Comparison of ENCODE assay signal across 8 cellular contexts in genomic region chr17:40069751-40070643, GRCh38. TPM values are rescaled to one million over a fixed set of nuclear protein-coding genes. Genes with fewer than 3 reads are reported as not detected.
A peak's percentile ranks its signal among the peaks of the same experiment; 100 is the strongest.
DNase-seq lines count a peak whose midpoint lies in the region; ATAC-seq, FAIRE-seq and TF ChIP-seq lines count a peak whose summit lies in the region.

No MANE protein-coding gene starts in this region.

- H3K4me3 ChIP-seq in HL-60 (replicated peaks; ENCODE audit: insufficient read depth, low read length) (no peak overlapping the region), SJSA1 (no peak overlapping the region), bronchial epithelial cell (ENCODE audit: low read depth, low read length) (no peak overlapping the region), mesendoderm (ENCODE audit: low read length) (no peak overlapping the region), urinary bladder (ENCODE audit: low read depth, low read length) (peak overlapping the region; percentile 21)

- DNase-seq in CD1c-positive myeloid dendritic cell (ENCODE audit: extremely low spot score) (peak; percentile 35), HL-60 (ENCODE audit: low read depth in 1 of 2, low spot score in 1 of 2) (peak in 1 of 2 experiments; percentile 54), SJSA1 (ENCODE audit: low read depth in 1 of 2, low spot score in 2 of 2) (peak; percentile 33 to 55), bronchial epithelial cell (ENCODE audit: low read depth) (no peak), mesendoderm (no peak), mesenteric fat pad (ENCODE audit: low spot score) (no peak)

- peak overlapping the region; percentile 66 for H2AK5ac ChIP-seq in mesendoderm (ENCODE audit: low read length)

- TF ChIP-seq CTCF in HL-60 (IDR thresholded peaks at IDR 0.05; ENCODE audit: insufficient read depth, low read length) (no peak), bronchial epithelial cell (IDR thresholded peaks at IDR 0.05; ENCODE audit: insufficient read depth, low read length, severe bottlenecking) (peak; percentile 26)

- H2BK5ac ChIP-seq in mesendoderm (ENCODE audit: low read length), result no peak overlapping the region

- H3K18ac ChIP-seq in mesendoderm (ENCODE audit: low read length), result no peak overlapping the region

- peaks cover 51% of the 10 kb centered on the region for H3K4me1 ChIP-seq in SJSA1 (replicated peaks)
- H3K4me1 ChIP-seq in mesendoderm (ENCODE audit: control insufficient read depth, low read depth, low read length), result peaks cover 10% of the 10 kb centered on the region
- H3K4me1 ChIP-seq in urinary bladder (ENCODE audit: insufficient read depth), result peaks cover 3% of the 10 kb centered on the region

- H3K9ac ChIP-seq in mesendoderm (ENCODE audit: low read length), result no peak overlapping the region

- no peak for FAIRE-seq in bronchial epithelial cell (lab: Jason Lieb, UNC)

- peaks cover 3% of the 10 kb centered on the region; the same call in 1 of the 2 replicates for H3K36me3 ChIP-seq in SJSA1
- H3K36me3 ChIP-seq in bronchial epithelial cell (ENCODE audit: control insufficient read depth, insufficient read depth, low read length), result no peaks in the 10 kb centered on the region
- no peaks in the 10 kb centered on the region for H3K36me3 ChIP-seq in mesendoderm (ENCODE audit: control insufficient read depth, insufficient read depth, low read length)
- H3K36me3 ChIP-seq in urinary bladder (ENCODE audit: insufficient read depth), result no peaks in the 10 kb centered on the region

- no peaks in the 10 kb centered on the region for H3K79me1 ChIP-seq in mesendoderm (ENCODE audit: low read length)

- no CpG with 5 or more reads among the region's 14 CpGs for WGBS in mesendoderm (ENCODE audit: extremely low coverage, insufficient coverage, low lambda C conversion rate)
- 23% methylated on average over 14 of the region's 14 CpGs for WGBS in urinary bladder

- no peak overlapping the region for H2BK15ac ChIP-seq in mesendoderm (replicated peaks; ENCODE audit: low read depth)

- H2BK120ac ChIP-seq in mesendoderm (ENCODE audit: low read depth, low read length), result no peak overlapping the region

- H3K23ac ChIP-seq in mesendoderm (ENCODE audit: low read length), result no peak overlapping the region

- ATAC-seq in GM18520 (IDR thresholded peaks at IDR 0.05; ENCODE audit: unreplicated experiment), result no peak

- peak overlapping the region; percentile 36 for H3K56ac ChIP-seq in mesendoderm (ENCODE audit: low read length)

- no peak overlapping the region for H3K4ac ChIP-seq in mesendoderm (ENCODE audit: low read depth, low read length)

- H3K27ac ChIP-seq in HL-60 (replicated peaks), result peak overlapping the region; percentile 88
- no peak overlapping the region for H3K27ac ChIP-seq in SJSA1
- H3K27ac ChIP-seq in mesendoderm (ENCODE audit: low read depth, low read length), result no peak overlapping the region
- peak overlapping the region; percentile 93 for H3K27ac ChIP-seq in urinary bladder (ENCODE audit: low read depth)

- H3K4me2 ChIP-seq in mesendoderm (ENCODE audit: low read length), result no peak overlapping the region

- H4K5ac ChIP-seq in mesendoderm (ENCODE audit: low read length), result no peak overlapping the region

- H4K8ac ChIP-seq in mesendoderm (ENCODE audit: low read depth, low read length), result no peak overlapping the region

- no peaks in the 10 kb centered on the region for H3K9me3 ChIP-seq in SJSA1 (replicated peaks)

- H3K27me3 ChIP-seq in HL-60 (ENCODE audit: insufficient read depth, poor library complexity, severe bottlenecking), result no peaks in the 10 kb centered on the region
- no peaks in the 10 kb centered on the region for H3K27me3 ChIP-seq in SJSA1 (replicated peaks)
- peaks cover 2% of the 10 kb centered on the region for H3K27me3 ChIP-seq in bronchial epithelial cell (ENCODE audit: control insufficient read depth, insufficient read depth, low read length)
- no peaks in the 10 kb centered on the region for H3K27me3 ChIP-seq in mesendoderm (ENCODE audit: insufficient read depth, low read length, poor library complexity)

- H3K79me2 ChIP-seq in mesendoderm (ENCODE audit: control insufficient read depth, insufficient read depth, low read length), result no peaks in the 10 kb centered on the region

RNA-seq across cellular contexts. Expression of gene THRA, which starts 7.2 kb away (rescaled TPM):
- total RNA-seq in SJSA1 (2014; rRNA removed; shearing (Covaris generic)), result 14.0 and 14.4 TPM in 2 replicates
- total RNA-seq in bronchial epithelial cell (4.2 and 5.8 TPM in 2 replicates), urinary bladder (35.5 TPM), mesenteric fat pad (74.7 TPM)
- 2.5 TPM for polyA plus RNA-seq in mesendoderm (2013, experiment 1 of 2)
- polyA plus RNA-seq in mesendoderm (2013, experiment 2 of 2), result 2.9 TPM
- polyA plus RNA-seq in urinary bladder, result 76.3 TPM

RNA-seq across cellular contexts. Expression of gene MED24, which starts 15.8 kb away (rescaled TPM):
- 40.1 and 46.3 TPM in 2 replicates for total RNA-seq in SJSA1 (2014; rRNA removed; shearing (Covaris generic))
- 23.0 and 25.0 TPM in 2 replicates for total RNA-seq in bronchial epithelial cell
- polyA plus RNA-seq in mesendoderm (2013, experiment 1 of 2), result 54.7 TPM
- polyA plus RNA-seq in mesendoderm (2013, experiment 2 of 2), result 54.0 TPM
- total RNA-seq in urinary bladder, result 45.8 TPM
- 52.4 TPM for polyA plus RNA-seq in urinary bladder
- total RNA-seq in mesenteric fat pad, result 72.2 TPM

RNA-seq across cellular contexts. Expression of gene NR1D1, which starts 30.4 kb away (rescaled TPM):
- 1.0 and 1.8 TPM in 2 replicates for total RNA-seq in SJSA1 (2014; rRNA removed; shearing (Covaris generic))
- total RNA-seq in bronchial epithelial cell (0.51 and 0.79 TPM in 2 replicates), urinary bladder (2.0 TPM), mesenteric fat pad (15.5 TPM)
- 2.3 TPM for polyA plus RNA-seq in mesendoderm (2013, experiment 1 of 2)
- 2.5 TPM for polyA plus RNA-seq in mesendoderm (2013, experiment 2 of 2)
- polyA plus RNA-seq in urinary bladder, result 18.1 TPM

RNA-seq across cellular contexts. Expression of gene MSL1, which starts 51.8 kb away (rescaled TPM):
- total RNA-seq in SJSA1 (2014; rRNA removed; shearing (Covaris generic)), result 41.7 and 49.4 TPM in 2 replicates
- total RNA-seq in bronchial epithelial cell (27.1 and 32.5 TPM in 2 replicates), urinary bladder (81.3 TPM), mesenteric fat pad (77.0 TPM)
- 40.3 TPM for polyA plus RNA-seq in mesendoderm (2013, experiment 1 of 2)
- polyA plus RNA-seq in mesendoderm (2013, experiment 2 of 2), result 40.9 TPM
- polyA plus RNA-seq in urinary bladder, result 70.9 TPM

RNA-seq across cellular contexts. Expression of gene CSF3, which starts 54.8 kb away (rescaled TPM):
- not detected in 2 replicates for total RNA-seq in SJSA1 (2014; rRNA removed; shearing (Covaris generic))
- total RNA-seq in bronchial epithelial cell (under 0.01 TPM in 1 of 2 replicates, not detected in the other), urinary bladder (not detected), mesenteric fat pad (35.9 TPM)
- polyA plus RNA-seq in mesendoderm (2013, experiment 1 of 2), result 0.04 TPM
- 0.04 TPM for polyA plus RNA-seq in mesendoderm (2013, experiment 2 of 2)
- 2.3 TPM for polyA plus RNA-seq in urinary bladder

Comparison
In these comparisons a context has a peak if more than half of its experiments do, and no peak if none do; other contexts are left out.
1. DNase-seq: peak in CD1c-positive myeloid dendritic cell (single experiment) and SJSA1 (2 of 2); none in bronchial epithelial cell (single experiment), mesendoderm (single experiment) and mesenteric fat pad (single experiment).
2. H3K27ac ChIP-seq: peak in HL-60 (single experiment) and urinary bladder (single experiment); none in SJSA1 (single experiment) and mesendoderm (single experiment).